7 cellular contexts compared by ENCODE assay signal in genomic region chr11:132126973-132127900, GRCh38.
DNase-seq lines count a peak whose midpoint lies in the region; ATAC-seq and TF ChIP-seq lines count a peak whose summit lies in the region.

No MANE protein-coding gene starts in this region.

- H3K9me3 ChIP-seq in liver (ENCODE audit: control insufficient read depth in 4 of 4, low read length in 3 of 4): no peaks in the 10 kb centered on the region
- H3K9me3 ChIP-seq in upper lobe of left lung: no peaks in the 10 kb centered on the region

- H3K36me3 ChIP-seq in liver (ENCODE audit: control insufficient read depth in 4 of 4, insufficient read depth in 3 of 4, low read depth in 1 of 4, low read length in 3 of 4) (no peaks in the 10 kb centered on the region), upper lobe of left lung (no peaks in the 10 kb centered on the region)

- peak in 1 of 2 donors; percentile 83 for ATAC-seq in upper lobe of left lung (ENCODE audit: low FRiP score in 2 of 2)

- no peak for TF ChIP-seq EP300 in upper lobe of left lung (IDR thresholded peaks at IDR 0.05)

- peaks cover 0 to 9% (median 6%) of the 10 kb centered on the region in 4 donors for H3K4me1 ChIP-seq in liver (ENCODE audit: control insufficient read depth in 4 of 4, insufficient read depth in 4 of 4, low read length in 3 of 4)
- H3K4me1 ChIP-seq in upper lobe of left lung: peaks cover 3 to 12% (median 5%) of the 10 kb centered on the region in 4 donors

- 51% methylated on average over 19 of the region's 19 CpGs for WGBS in liver
- 52 to 58% methylated on average over 19 of the region's 19 CpGs for WGBS in upper lobe of left lung, 2 donors

- H3K27ac ChIP-seq in coronary artery (peak overlapping the region in 1 of 2 donors; percentile 60), liver (ENCODE audit: low read depth in 1 of 2, low read length in 2 of 2) (no peak overlapping the region), upper lobe of left lung (no peak overlapping the region)

- TF ChIP-seq CTCF in GM20000 (IDR thresholded peaks at IDR 0.05; ENCODE audit: extremely low read depth, missing control alignments) (peak; percentile 4), coronary artery (IDR thresholded peaks at IDR 0.05) (peak; percentile 12), liver (IDR thresholded peaks at IDR 0.05; ENCODE audit: low read depth, low read length, missing input control) (peak; percentile 45), upper lobe of left lung (IDR thresholded peaks at IDR 0.05) (peak in 3 of 6 experiments; percentile 21 to 32 (median 26))

- DNase-seq in GM20000 (ENCODE audit: low spot score): peak; percentile 44
- DNase-seq in NCI-H774 (lab: John Stamatoyannopoulos, UW): peak; percentile 45
- no peak for DNase-seq in coronary artery (ENCODE audit: low spot score)
- DNase-seq in upper lobe of left lung: no peak
- no peak for DNase-seq in NCI-H226
- no peak for DNase-seq in stimulated activated CD4-positive, alpha-beta T cell treated with anti-CD3 and anti-CD28 coated beads, Interleukin-4, amount 100 ng/mL, for 4 hours

- H3K9ac ChIP-seq in liver (ENCODE audit: low read depth in 1 of 2, low read length in 2 of 2): no peak overlapping the region

- TF ChIP-seq POLR2A in upper lobe of left lung (IDR thresholded peaks at IDR 0.05): no peak

- H3K27me3 ChIP-seq in liver (ENCODE audit: control insufficient read depth in 4 of 4, insufficient read depth in 4 of 4, low read length in 3 of 4) (peaks cover 0 to 7% (median 0%) of the 10 kb centered on the region in 4 donors), upper lobe of left lung (no peaks in the 10 kb centered on the region)

- peak; percentile 76 to 79 for TF ChIP-seq RAD21 in liver (IDR thresholded peaks at IDR 0.05)

- H3K4me3 ChIP-seq in coronary artery (peak overlapping the region; percentile 58), liver (ENCODE audit: low read depth in 1 of 3, low read length in 3 of 3) (no peak overlapping the region), upper lobe of left lung (peak overlapping the region in 3 of 4 donors; percentile 7 to 32 (median 20))

TF ChIP-seq in liver, 16 proteins besides CTCF, POLR2A, EP300 and RAD21:
- TF ChIP-seq ZBTB33 (IDR thresholded peaks at IDR 0.05) (no peak), ATF3 (IDR thresholded peaks at IDR 0.05) (no peak), JUND (IDR thresholded peaks at IDR 0.05) (no peak), NR2F2 (IDR thresholded peaks at IDR 0.05) (no peak), SP1 (IDR thresholded peaks at IDR 0.05) (no peak), YY1 (IDR thresholded peaks at IDR 0.05) (no peak), RXRA (IDR thresholded peaks at IDR 0.05) (no peak), GABPA (IDR thresholded peaks at IDR 0.05 in 1 of 2, conservative IDR thresholded peaks at IDR 0.05 in 1 of 2) (no peak), HNF4A (conservative IDR thresholded peaks at IDR 0.05) (no peak), HNF4G (IDR thresholded peaks at IDR 0.05) (no peak), TAF1 (conservative IDR thresholded peaks at IDR 0.05) (no peak), MAX (IDR thresholded peaks at IDR 0.05) (no peak), EGR1 (IDR thresholded peaks at IDR 0.05; ENCODE audit: low read depth in 2 of 2) (no peak), REST (IDR thresholded peaks at IDR 0.05) (no peak), FOXA2 (IDR thresholded peaks at IDR 0.05) (no peak), FOXA1 (IDR thresholded peaks at IDR 0.05) (no peak)

Comparison
In these comparisons a context has a peak if more than half of its experiments do, and no peak if none do; other contexts are left out.
1. DNase-seq: peak in GM20000 (single experiment) and NCI-H774 (single experiment); none in coronary artery (single experiment), upper lobe of left lung (0 of 2), NCI-H226 (single experiment) and stimulated activated CD4-positive, alpha-beta T cell treated with anti-CD3 and anti-CD28 coated beads, Interleukin-4, amount 100 ng/mL, for 4 hours (0 of 2).
2. H3K4me3 ChIP-seq: peak in coronary artery (single experiment) and upper lobe of left lung (3 of 4); none in liver (0 of 3).